Comparison of ENCODE assay signal across 25 cellular contexts in the genomic region with DNA sequence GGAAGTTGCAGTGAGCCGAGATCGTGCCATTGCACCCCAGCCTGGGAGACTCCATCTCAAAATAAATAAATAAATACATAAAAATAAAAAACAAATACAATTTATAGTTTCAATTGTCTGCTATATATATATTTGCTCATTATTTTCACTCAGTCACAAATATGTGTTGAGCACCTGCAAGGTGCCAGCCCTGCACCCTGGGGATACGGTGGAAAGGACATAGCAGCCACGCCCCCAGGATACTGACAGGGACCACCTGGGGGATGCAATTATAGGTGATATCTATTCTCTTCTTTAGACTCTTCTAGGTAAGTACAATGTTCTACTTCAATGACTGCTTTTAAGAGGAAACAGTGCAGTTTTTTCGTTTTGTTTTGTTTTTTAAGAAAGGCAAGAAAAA.
"Had no signal": no experiment of that assay in that cellular context is flagged by ENCODE, and none has a peak within 500 bp of the region (broad histone marks: within the 10 kb centered on the region; RNA-seq: fewer than 3 reads in every experiment).

No MANE protein-coding gene starts in this region.

- H3K27ac ChIP-seq: cardiac muscle cell, WERI-Rb-1 had no signal

- H3K27me3 ChIP-seq: cardiac muscle cell had no signal

- DNase-seq: activated CD4-positive, alpha-beta T cell treated with anti-CD3 and anti-CD28 coated beads for 1 hour; activated CD4-positive, alpha-beta T cell treated with anti-CD3 and anti-CD28 coated beads for 48 hours; activated CD4-positive, CD25-positive, alpha-beta regulatory T cell; activated CD8-positive, alpha-beta T cell treated with anti-CD3 and anti-CD28 coated beads, Interleukin-2, amount 10 ng/mL, durations not matched to agents 7 days and 5 days; activated naive CD4-positive, alpha-beta T cell; activated naive CD4-positive, alpha-beta T cell treated with anti-CD3 and anti-CD28 coated beads, Interleukin-2, amount 50 U/mL, for 16 hours; activated naive CD8-positive, alpha-beta T cell treated with anti-CD3 and anti-CD28 coated beads for 36 hours; activated T-cell treated with anti-CD3 and anti-CD28 coated beads for 4 hours; activated T-cell treated with anti-CD3 and anti-CD28 coated beads, Interleukin-2, amount 50 U/mL, for 4 hours; amniotic stem cell; NCI-H1092 treated with DMSO at 0.1 percent for 48 hours; NCI-H1694; NCI-H1930; NCI-H2081 treated with DMSO at 0.1 percent for 48 hours; NCI-H226; NCI-H446 treated with DMSO at 0.1 percent for 48 hours; NCI-H524; SIG-M5; T-cell; T1000; WERI-Rb-1 had no signal

- H3K4me3 ChIP-seq: cardiac muscle cell, K562 had no signal

- ATAC-seq: activated CD8-positive, alpha-beta T cell treated with anti-CD3 and anti-CD28 coated beads, Interleukin-2, amount 10 ng/mL, durations not matched to agents 7 days and 5 days; activated T-cell treated with anti-CD3 and anti-CD28 coated beads, Interleukin-2, amount 50 U/mL, for 4 hours; K562; Panc1; SK-N-SH treated with all-trans-retinoic acid at 6 μM for 48 hours; T-cell had no signal
